17 cellular contexts compared by ENCODE assay signal in the genomic region with DNA sequence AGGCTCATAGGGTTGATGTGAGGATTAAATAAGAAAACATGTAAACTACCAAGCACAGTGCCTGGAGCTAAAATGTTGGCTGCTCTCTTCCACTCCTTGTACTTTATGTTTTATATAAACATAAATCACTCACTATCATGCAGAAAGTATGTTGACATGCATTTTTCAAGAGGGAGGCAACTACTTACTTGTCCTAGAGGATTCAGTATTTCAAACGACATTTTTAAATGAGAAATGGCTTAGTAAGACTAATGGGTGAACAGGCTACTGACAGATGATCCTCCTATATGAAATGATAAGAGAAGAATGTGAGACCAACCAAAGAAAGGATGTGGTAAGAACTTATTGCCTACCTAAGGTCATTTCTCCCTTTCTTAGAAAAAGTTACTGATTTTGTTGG. TPM values are rescaled to one million over a fixed set of nuclear protein-coding genes. Genes with fewer than 3 reads are reported as not detected.
DNase-seq lines count a peak whose midpoint lies in the region; ATAC-seq, FAIRE-seq and TF ChIP-seq lines count a peak whose summit lies in the region.
"Had no signal": no experiment of that assay in that cellular context is flagged by ENCODE, and none has a peak within 500 bp of the region (broad histone marks: within the 10 kb centered on the region; RNA-seq: fewer than 3 reads in every experiment).

No MANE protein-coding gene starts in this region.

- dilution Hi-C loops in IMR-90 (cut with HindIII; ENCODE audit: low sequenced_read_pairs, unreplicated experiment), result no loop called here
- dilution Hi-C loops in keratinocyte (cut with MboI; ENCODE audit: extremely low pct_ligation_motif_present, low sequenced_read_pairs), result no loop called here

- peaks cover 6% of the 10 kb centered on the region; the same call in 1 of the 2 replicates for H3K9me1 ChIP-seq in IMR-90 (ENCODE audit: insufficient read depth, low read length)
- H3K9me1 ChIP-seq in keratinocyte (ENCODE audit: control insufficient read depth, extremely low read depth, insufficient read depth, low read length), result no peaks in the 10 kb centered on the region

- H3K27me3 ChIP-seq in IMR-90 (ENCODE audit: control insufficient read depth, insufficient read depth, low read length), result no peaks in the 10 kb centered on the region
- H3K27me3 ChIP-seq in brain microvascular endothelial cell (replicated peaks), result no peaks in the 10 kb centered on the region
- no peaks in the 10 kb centered on the region for H3K27me3 ChIP-seq in keratinocyte (ENCODE audit: control insufficient read depth, extremely low read depth, insufficient read depth, low read length)
- H3K27me3 ChIP-seq in CD8-positive, alpha-beta T cell (ENCODE audit: insufficient read depth, low read length), result no peaks in the 10 kb centered on the region

- H3K36me3 Mint-ChIP-seq in activated CD4-positive, alpha-beta T cell treated with anti-CD3 and anti-CD28 coated beads, Interleukin-2, amount 10 ng/mL, durations not matched to agents 24 days and 14 days (ENCODE audit: low read depth), result peaks cover 28% of the 10 kb centered on the region
- H3K36me3 Mint-ChIP-seq in CD8-positive, alpha-beta T cell, result peaks cover 55% of the 10 kb centered on the region
- H3K36me3 Mint-ChIP-seq: activated naive CD4-positive, alpha-beta T cell treated with anti-CD3 and anti-CD28 coated beads, Interleukin-2, amount 50 U/mL, for 72 hours had no signal

- H3K4ac ChIP-seq in IMR-90 (ENCODE audit: low read depth, low read length), result no peak overlapping the region

- no TSS peak for BruUV-seq in IMR-90 (replicated peaks; lab: Mats Ljungman, UMichigan)

- H3K9me3 ChIP-seq in IMR-90 (ENCODE audit: control insufficient read depth, insufficient read depth, low read length) (no peaks in the 10 kb centered on the region), keratinocyte (ENCODE audit: control insufficient read depth, low read depth, low read length) (no peaks in the 10 kb centered on the region)
- H3K9me3 ChIP-seq in CD8-positive, alpha-beta T cell (ENCODE audit: low read length), result no peaks in the 10 kb centered on the region

- H4K8ac ChIP-seq in IMR-90 (ENCODE audit: low read depth in 2 of 2, low read length in 2 of 2), result no peak overlapping the region

- no peak for DNase-seq in activated CD4-positive, alpha-beta T cell treated with anti-CD3 and anti-CD28 coated beads, Interleukin-2, amount 10 ng/mL, durations not matched to agents 24 days and 14 days
- DNase-seq in activated CD4-positive, alpha-beta T cell treated with anti-CD3 and anti-CD28 coated beads, Interleukin-2, amount 50 U/mL, for 48 hours, result no peak
- peak; percentile 52 for DNase-seq in IMR-90
- peak; percentile 12 for DNase-seq in brain microvascular endothelial cell
- DNase-seq in keratinocyte (ENCODE audit: low read depth, low spot score), result peak; percentile 5
- DNase-seq in NCI-H2171 treated with DMSO at 0.1 percent for 48 hours (lab: John Stamatoyannopoulos, UW), result no peak
- DNase-seq in GOT3 (lab: John Stamatoyannopoulos, UW), result no peak
- DNase-seq in CD8-positive, alpha-beta T cell, result no peak
- DNase-seq: 8988T; COR-L47; foreskin melanocyte; NCI-H1048; stimulated activated CD4-positive, alpha-beta T cell treated with anti-CD3 and anti-CD28 coated beads, Interleukin-4, amount 100 ng/mL, for 4 hours; trophoblast cell had no signal

- no peak overlapping the region for H3K23ac ChIP-seq in IMR-90 (ENCODE audit: low read depth, low read length)

- no peak overlapping the region for H3K14ac ChIP-seq in IMR-90 (replicated peaks; ENCODE audit: low read depth, low read length)

- H3K4me2 ChIP-seq in IMR-90 (ENCODE audit: low read depth, low read length), result no peak overlapping the region; the same call in 1 of the 2 replicates
- H3K4me2 ChIP-seq in keratinocyte (ENCODE audit: control insufficient read depth, extremely low read depth, insufficient read depth, low read depth, low read length), result peak overlapping the region; percentile 48

- peaks cover 35% of the 10 kb centered on the region; the same call in 1 of the 2 replicates for H4K20me1 ChIP-seq in IMR-90 (ENCODE audit: insufficient read depth, low read length)
- peaks cover 3% of the 10 kb centered on the region for H4K20me1 ChIP-seq in keratinocyte (ENCODE audit: control insufficient read depth, extremely low read depth, insufficient read depth, low read length)

- H3K27me3 Mint-ChIP-seq in activated CD4-positive, alpha-beta T cell treated with anti-CD3 and anti-CD28 coated beads, Interleukin-2, amount 10 ng/mL, durations not matched to agents 24 days and 14 days, result no peaks in the 10 kb centered on the region
- H3K27me3 Mint-ChIP-seq in CD8-positive, alpha-beta T cell (ENCODE audit: low read depth), result no peaks in the 10 kb centered on the region

- no CpG with 5 or more reads among the region's 1 CpG for WGBS in IMR-90 (ENCODE audit: extremely low coverage in 2 of 2, insufficient read length in 1 of 2), 2 experiments

- no peak overlapping the region for H3K27ac ChIP-seq in IMR-90 (ENCODE audit: insufficient read depth, low read length)
- no peak overlapping the region for H3K27ac ChIP-seq in brain microvascular endothelial cell
- peak overlapping the region; percentile 20 for H3K27ac ChIP-seq in keratinocyte (ENCODE audit: control insufficient read depth, insufficient read depth, low read length)
- H3K27ac ChIP-seq in CD8-positive, alpha-beta T cell (ENCODE audit: low read depth, low read length), result no peak overlapping the region
- H3K27ac ChIP-seq: coronary artery had no signal

- in situ Hi-C loops in IMR-90 (cut with MboI; ENCODE audit: low sequenced_read_pairs) (no loop called here), brain microvascular endothelial cell (cut with HindIII; ENCODE audit: low pct_ligation_motif_present, low sequenced_read_pairs) (no loop called here)

- H2AFZ ChIP-seq in IMR-90 (replicated peaks; ENCODE audit: low read length, poor library complexity) (no peak overlapping the region), keratinocyte (ENCODE audit: control insufficient read depth, low read length) (no peak overlapping the region)

- TF ChIP-seq RAD21 in IMR-90 (IDR thresholded peaks at IDR 0.05; ENCODE audit: low read length), result no peak

- no peak for TF ChIP-seq POLR2A in IMR-90 (IDR thresholded peaks at IDR 0.05; ENCODE audit: low read depth, low read length)

- peaks cover 13 to 51% of the 10 kb centered on the region in 2 experiments for H3K79me1 ChIP-seq in IMR-90 (ENCODE audit: low read depth in 1 of 2, low read length in 2 of 2)

- POLR2A ChIA-PET in IMR-90 (lab: Charles Lee; ENCODE audit: unreplicated experiment), result no interaction called here
- POLR2A ChIA-PET in CD8-positive, alpha-beta T cell (lab: Charles Lee), result no interaction called here

- FAIRE-seq in keratinocyte (lab: Jason Lieb, UNC), result peak; percentile 74

- H3K4me3 Mint-ChIP-seq in activated CD4-positive, alpha-beta T cell treated with anti-CD3 and anti-CD28 coated beads, Interleukin-2, amount 10 ng/mL, durations not matched to agents 24 days and 14 days, result no peak overlapping the region
- H3K4me3 Mint-ChIP-seq in CD8-positive, alpha-beta T cell, result no peak overlapping the region

- H3K9me3 Mint-ChIP-seq in activated CD4-positive, alpha-beta T cell treated with anti-CD3 and anti-CD28 coated beads, Interleukin-2, amount 10 ng/mL, durations not matched to agents 24 days and 14 days, result no peaks in the 10 kb centered on the region
- no peaks in the 10 kb centered on the region for H3K9me3 Mint-ChIP-seq in CD8-positive, alpha-beta T cell
- H3K9me3 Mint-ChIP-seq: activated naive CD4-positive, alpha-beta T cell treated with anti-CD3 and anti-CD28 coated beads, Interleukin-2, amount 50 U/mL, for 72 hours had no signal

- peaks cover 23% of the 10 kb centered on the region for H3K36me3 ChIP-seq in IMR-90 (ENCODE audit: control insufficient read depth, insufficient read depth, low read length)
- H3K36me3 ChIP-seq in brain microvascular endothelial cell (replicated peaks), result peaks cover 16% of the 10 kb centered on the region
- H3K36me3 ChIP-seq in keratinocyte (ENCODE audit: control insufficient read depth in 2 of 2, extremely low read depth in 1 of 2, insufficient read depth in 2 of 2, low read length in 2 of 2), result peaks cover 0 to 9% of the 10 kb centered on the region in 2 experiments
- peaks cover 15% of the 10 kb centered on the region for H3K36me3 ChIP-seq in CD8-positive, alpha-beta T cell (ENCODE audit: insufficient read depth, low read length)

- peak; percentile 84 for ATAC-seq in IMR-90 (ENCODE audit: low read depth)
- no peak for ATAC-seq in CD8-positive, alpha-beta T cell
- ATAC-seq: activated naive CD4-positive, alpha-beta T cell treated with anti-CD3 and anti-CD28 coated beads, Interleukin-2, amount 50 U/mL, for 72 hours; sciatic nerve had no signal

- H3K79me2 ChIP-seq in keratinocyte (ENCODE audit: control insufficient read depth, insufficient read depth, low read length), result peaks cover 70% of the 10 kb centered on the region

- peaks cover 10% of the 10 kb centered on the region for H3K4me1 Mint-ChIP-seq in activated CD4-positive, alpha-beta T cell treated with anti-CD3 and anti-CD28 coated beads, Interleukin-2, amount 10 ng/mL, durations not matched to agents 24 days and 14 days
- H3K4me1 Mint-ChIP-seq in CD8-positive, alpha-beta T cell (ENCODE audit: low read depth), result peaks cover 34% of the 10 kb centered on the region

- no peak overlapping the region for H2BK120ac ChIP-seq in IMR-90 (ENCODE audit: low read depth, low read length)

- no peak overlapping the region for H4K91ac ChIP-seq in IMR-90 (ENCODE audit: insufficient read depth, low read depth, low read length)

- no peak overlapping the region for H4K5ac ChIP-seq in IMR-90 (ENCODE audit: low read depth, low read length)

- H2BK20ac ChIP-seq in IMR-90 (ENCODE audit: low read depth, low read length), result no peak overlapping the region

- H3K4me3 ChIP-seq in IMR-90 (ENCODE audit: insufficient read depth, low read depth, low read length) (no peak overlapping the region), brain microvascular endothelial cell (ENCODE audit: low read depth, low read length) (no peak overlapping the region), keratinocyte (ENCODE audit: control insufficient read depth in 2 of 3, extremely low read depth in 1 of 3, insufficient read depth in 2 of 3, low read depth in 1 of 3, low read length in 3 of 3) (no peak overlapping the region)
- H3K4me3 ChIP-seq in CD8-positive, alpha-beta T cell (ENCODE audit: low read depth, low read length), result no peak overlapping the region
- H3K4me3 ChIP-seq: coronary artery had no signal

- H2AK5ac ChIP-seq in IMR-90 (ENCODE audit: low read depth, low read length), result no peak overlapping the region

- peaks cover 3% of the 10 kb centered on the region; the same call in 1 of the 2 replicates for H3K4me1 ChIP-seq in IMR-90 (ENCODE audit: control insufficient read depth, insufficient read depth, low read length)
- peaks cover 13% of the 10 kb centered on the region for H3K4me1 ChIP-seq in keratinocyte (ENCODE audit: control insufficient read depth, extremely low read depth, insufficient read depth, low read length)
- H3K4me1 ChIP-seq in CD8-positive, alpha-beta T cell (ENCODE audit: insufficient read depth, low read length), result peaks cover 6% of the 10 kb centered on the region

- H2BK5ac ChIP-seq in IMR-90 (ENCODE audit: low read depth, low read length, poor library complexity, severe bottlenecking), result no peak overlapping the region

- H3K27ac Mint-ChIP-seq in activated CD4-positive, alpha-beta T cell treated with anti-CD3 and anti-CD28 coated beads, Interleukin-2, amount 10 ng/mL, durations not matched to agents 24 days and 14 days, result peak overlapping the region; percentile 17
- no peak overlapping the region for H3K27ac Mint-ChIP-seq in CD8-positive, alpha-beta T cell
- H3K27ac Mint-ChIP-seq: activated naive CD4-positive, alpha-beta T cell treated with anti-CD3 and anti-CD28 coated beads, Interleukin-2, amount 50 U/mL, for 72 hours had no signal

- H2AK9ac ChIP-seq in IMR-90 (replicated peaks; ENCODE audit: low read depth, low read length, poor library complexity), result no peak overlapping the region

- intact Hi-C loops in activated CD4-positive, alpha-beta T cell treated with anti-CD3 and anti-CD28 coated beads, Interleukin-2, amount 10 ng/mL, durations not matched to agents 24 days and 14 days (cut with micrococcal nuclease), result no loop called here
- intact Hi-C loops in IMR-90 (cut with micrococcal nuclease), result no loop called here
- intact Hi-C loops in CD8-positive, alpha-beta T cell (cut with DNase I, micrococcal nuclease), result no loop called here

- CTCF ChIA-PET in IMR-90 (lab: Yijun Ruan, JAX), result no interaction called here
- CTCF ChIA-PET in CD8-positive, alpha-beta T cell (lab: Charles Lee), result no interaction called here

- no peak overlapping the region for H3K56ac ChIP-seq in IMR-90 (ENCODE audit: extremely low read depth, insufficient read depth, low read length)

- no peak overlapping the region for H3K9ac ChIP-seq in IMR-90 (ENCODE audit: low read depth, low read length)
- no peak overlapping the region for H3K9ac ChIP-seq in keratinocyte (ENCODE audit: control insufficient read depth, extremely low read depth, insufficient read depth, low read length)

- no peak overlapping the region for H3K18ac ChIP-seq in IMR-90 (ENCODE audit: low read depth, low read length)

- TF ChIP-seq CTCF in IMR-90 (conservative IDR thresholded peaks at IDR 0.05; ENCODE audit: low read depth, low read length) (no peak), brain microvascular endothelial cell (IDR thresholded peaks at IDR 0.05; ENCODE audit: low read depth, low read length, missing control alignments) (no peak), keratinocyte (optimal IDR thresholded peaks at IDR 0.05 in 1 of 3, IDR thresholded peaks at IDR 0.05 in 1 of 3, conservative IDR thresholded peaks at IDR 0.05 in 1 of 3; ENCODE audit: extremely low read depth in 1 of 3, insufficient read depth in 2 of 3, low read length in 3 of 3) (no peak)
- no peak for TF ChIP-seq CTCF in CD8-positive, alpha-beta T cell (IDR thresholded peaks at IDR 0.05)

- H2BK15ac ChIP-seq in IMR-90 (ENCODE audit: low read depth, low read length), result no peak overlapping the region

RNA-seq across cellular contexts. Expression of gene LATS1, which starts 21.0 kb away (rescaled TPM):
- total RNA-seq in activated CD4-positive, alpha-beta T cell treated with anti-CD3 and anti-CD28 coated beads, Interleukin-2, amount 10 ng/mL, durations not matched to agents 24 days and 14 days, result 31.8 and 33.7 TPM in 2 replicates
- 18.3 and 20.1 TPM in 2 replicates for total RNA-seq in IMR-90 (2012; rRNA removed)
- 7.9 and 8.8 TPM in 2 replicates for polyA plus RNA-seq in IMR-90 (2012; rRNA removed)
- polyA plus RNA-seq in IMR-90 (2012; cell fraction: cytosol; rRNA removed), result 1.7 and 3.7 TPM in 2 replicates
- 2.3 and 12.0 TPM in 2 replicates for polyA plus RNA-seq in IMR-90 (2012; cell fraction: nucleus; rRNA removed; ENCODE audit: low replicate concordance)
- 6.5 to 16.2 TPM (median 11.3 TPM) in 3 replicates for polyA plus RNA-seq in keratinocyte
- 8.2 TPM for polyA plus RNA-seq in keratinocyte (2011; ENCODE audit: low read depth)
- polyA plus RNA-seq in keratinocyte (2011; cell fraction: cytosol; rRNA removed), result 5.1 and 10.8 TPM in 2 replicates
- 22.7 TPM in 2 replicates for polyA plus RNA-seq in keratinocyte (2011; cell fraction: nucleus; rRNA removed)
- polyA plus RNA-seq in keratinocyte (2012; ENCODE audit: low replicate concordance), result 7.2 and 9.2 TPM in 2 replicates
- 16.0 to 30.9 TPM (median 17.2 TPM) in 3 replicates for polyA minus RNA-seq in keratinocyte
- polyA minus RNA-seq in keratinocyte (2011; cell fraction: cytosol; rRNA and poly(A)+ RNA removed), result 10.7 TPM
- 17.4 and 31.6 TPM in 2 replicates for polyA minus RNA-seq in keratinocyte (2011; cell fraction: nucleus; rRNA and poly(A)+ RNA removed)
- 10 to 100 TPM; 37.2 to 39.1 TPM for total RNA-seq in CD8-positive, alpha-beta T cell

RNA-seq across cellular contexts. Expression of gene KATNA1, which starts 48.4 kb away (rescaled TPM):
- 18.9 and 23.0 TPM in 2 replicates for total RNA-seq in activated CD4-positive, alpha-beta T cell treated with anti-CD3 and anti-CD28 coated beads, Interleukin-2, amount 10 ng/mL, durations not matched to agents 24 days and 14 days
- 24.6 and 33.3 TPM in 2 replicates for total RNA-seq in IMR-90 (2012; rRNA removed)
- polyA plus RNA-seq in IMR-90 (2012; rRNA removed) (13.1 and 15.3 TPM in 2 replicates), keratinocyte (23.0 to 36.8 TPM (median 24.1 TPM) in 3 replicates)
- 5.4 and 6.2 TPM in 2 replicates for polyA plus RNA-seq in IMR-90 (2012; cell fraction: cytosol; rRNA removed)
- 4.6 and 17.7 TPM in 2 replicates for polyA plus RNA-seq in IMR-90 (2012; cell fraction: nucleus; rRNA removed; ENCODE audit: low replicate concordance)
- polyA plus RNA-seq in keratinocyte (2011; ENCODE audit: low read depth), result 40.4 TPM
- 20.6 and 36.4 TPM in 2 replicates for polyA plus RNA-seq in keratinocyte (2011; cell fraction: cytosol; rRNA removed)
- 36.3 and 42.8 TPM in 2 replicates for polyA plus RNA-seq in keratinocyte (2011; cell fraction: nucleus; rRNA removed)
- 16.9 and 19.6 TPM in 2 replicates for polyA plus RNA-seq in keratinocyte (2012; ENCODE audit: low replicate concordance)
- 3.9 to 24.4 TPM (median 8.8 TPM) in 3 replicates for polyA minus RNA-seq in keratinocyte
- 11.1 TPM for polyA minus RNA-seq in keratinocyte (2011; cell fraction: cytosol; rRNA and poly(A)+ RNA removed)
- 15.6 and 26.8 TPM in 2 replicates for polyA minus RNA-seq in keratinocyte (2011; cell fraction: nucleus; rRNA and poly(A)+ RNA removed)
- 10 to 100 TPM; 18.0 to 20.8 TPM for total RNA-seq in CD8-positive, alpha-beta T cell

RNA-seq across cellular contexts. Expression of gene NUP43, which starts 49.4 kb away (rescaled TPM):
- 78.9 and 93.7 TPM in 2 replicates for total RNA-seq in activated CD4-positive, alpha-beta T cell treated with anti-CD3 and anti-CD28 coated beads, Interleukin-2, amount 10 ng/mL, durations not matched to agents 24 days and 14 days
- total RNA-seq in IMR-90 (2012; rRNA removed), result 35.0 and 40.5 TPM in 2 replicates
- polyA plus RNA-seq in IMR-90 (2012; rRNA removed) (7.7 and 14.2 TPM in 2 replicates), keratinocyte (24.0 to 33.8 TPM (median 30.2 TPM) in 3 replicates)
- polyA plus RNA-seq in IMR-90 (2012; cell fraction: cytosol; rRNA removed), result 2.7 and 4.1 TPM in 2 replicates
- 3.4 and 16.8 TPM in 2 replicates for polyA plus RNA-seq in IMR-90 (2012; cell fraction: nucleus; rRNA removed; ENCODE audit: low replicate concordance)
- 20.3 TPM for polyA plus RNA-seq in keratinocyte (2011; ENCODE audit: low read depth)
- polyA plus RNA-seq in keratinocyte (2011; cell fraction: cytosol; rRNA removed), result 18.5 and 34.2 TPM in 2 replicates
- 33.7 and 35.1 TPM in 2 replicates for polyA plus RNA-seq in keratinocyte (2011; cell fraction: nucleus; rRNA removed)
- 16.5 and 23.1 TPM in 2 replicates for polyA plus RNA-seq in keratinocyte (2012; ENCODE audit: low replicate concordance)
- polyA minus RNA-seq in keratinocyte, result 33.1 to 101 TPM (median 64.8 TPM) in 3 replicates
- polyA minus RNA-seq in keratinocyte (2011; cell fraction: cytosol; rRNA and poly(A)+ RNA removed), result 21.9 TPM
- 14.1 and 31.7 TPM in 2 replicates for polyA minus RNA-seq in keratinocyte (2011; cell fraction: nucleus; rRNA and poly(A)+ RNA removed)
- 10 to 100 TPM in 1 of 2 experiments, 1 to 10 TPM in 1; 9.7 to 10.3 TPM for total RNA-seq in CD8-positive, alpha-beta T cell

RNA-seq across cellular contexts. Expression of gene PCMT1, which starts 52.6 kb away (rescaled TPM):
- total RNA-seq in activated CD4-positive, alpha-beta T cell treated with anti-CD3 and anti-CD28 coated beads, Interleukin-2, amount 10 ng/mL, durations not matched to agents 24 days and 14 days, result 98.0 and 101 TPM in 2 replicates
- 109 and 159 TPM in 2 replicates for total RNA-seq in IMR-90 (2012; rRNA removed)
- polyA plus RNA-seq in IMR-90 (2012; rRNA removed) (100 and 101 TPM in 2 replicates), keratinocyte (126 to 178 TPM (median 167 TPM) in 3 replicates)
- polyA plus RNA-seq in IMR-90 (2012; cell fraction: cytosol; rRNA removed), result 34.7 and 84.2 TPM in 2 replicates
- polyA plus RNA-seq in IMR-90 (2012; cell fraction: nucleus; rRNA removed; ENCODE audit: low replicate concordance), result 19.8 and 52.8 TPM in 2 replicates
- polyA plus RNA-seq in keratinocyte (2011; ENCODE audit: low read depth), result 61.5 TPM
- 117 and 163 TPM in 2 replicates for polyA plus RNA-seq in keratinocyte (2011; cell fraction: cytosol; rRNA removed)
- polyA plus RNA-seq in keratinocyte (2011; cell fraction: nucleus; rRNA removed), result 146 and 193 TPM in 2 replicates
- 94.3 and 111 TPM in 2 replicates for polyA plus RNA-seq in keratinocyte (2012; ENCODE audit: low replicate concordance)
- 27.4 to 104 TPM (median 86.1 TPM) in 3 replicates for polyA minus RNA-seq in keratinocyte
- 82.3 TPM for polyA minus RNA-seq in keratinocyte (2011; cell fraction: cytosol; rRNA and poly(A)+ RNA removed)
- 38.4 and 69.7 TPM in 2 replicates for polyA minus RNA-seq in keratinocyte (2011; cell fraction: nucleus; rRNA and poly(A)+ RNA removed)
- 10 to 100 TPM; 14.7 to 17.3 TPM for total RNA-seq in CD8-positive, alpha-beta T cell

Comparison
In these comparisons a context has a peak if more than half of its experiments do, and no peak if none do; other contexts are left out.
1. DNase-seq: peak in IMR-90 (single experiment), brain microvascular endothelial cell (single experiment) and keratinocyte (single experiment); none in activated CD4-positive, alpha-beta T cell treated with anti-CD3 and anti-CD28 coated beads, Interleukin-2, amount 10 ng/mL, durations not matched to agents 24 days and 14 days (single experiment), activated CD4-positive, alpha-beta T cell treated with anti-CD3 and anti-CD28 coated beads, Interleukin-2, amount 50 U/mL, for 48 hours (0 of 2), NCI-H2171 treated with DMSO at 0.1 percent for 48 hours (single experiment), GOT3 (single experiment) and CD8-positive, alpha-beta T cell (0 of 7).